Comparison of ENCODE assay signal across 8 cellular contexts in the genomic region with DNA sequence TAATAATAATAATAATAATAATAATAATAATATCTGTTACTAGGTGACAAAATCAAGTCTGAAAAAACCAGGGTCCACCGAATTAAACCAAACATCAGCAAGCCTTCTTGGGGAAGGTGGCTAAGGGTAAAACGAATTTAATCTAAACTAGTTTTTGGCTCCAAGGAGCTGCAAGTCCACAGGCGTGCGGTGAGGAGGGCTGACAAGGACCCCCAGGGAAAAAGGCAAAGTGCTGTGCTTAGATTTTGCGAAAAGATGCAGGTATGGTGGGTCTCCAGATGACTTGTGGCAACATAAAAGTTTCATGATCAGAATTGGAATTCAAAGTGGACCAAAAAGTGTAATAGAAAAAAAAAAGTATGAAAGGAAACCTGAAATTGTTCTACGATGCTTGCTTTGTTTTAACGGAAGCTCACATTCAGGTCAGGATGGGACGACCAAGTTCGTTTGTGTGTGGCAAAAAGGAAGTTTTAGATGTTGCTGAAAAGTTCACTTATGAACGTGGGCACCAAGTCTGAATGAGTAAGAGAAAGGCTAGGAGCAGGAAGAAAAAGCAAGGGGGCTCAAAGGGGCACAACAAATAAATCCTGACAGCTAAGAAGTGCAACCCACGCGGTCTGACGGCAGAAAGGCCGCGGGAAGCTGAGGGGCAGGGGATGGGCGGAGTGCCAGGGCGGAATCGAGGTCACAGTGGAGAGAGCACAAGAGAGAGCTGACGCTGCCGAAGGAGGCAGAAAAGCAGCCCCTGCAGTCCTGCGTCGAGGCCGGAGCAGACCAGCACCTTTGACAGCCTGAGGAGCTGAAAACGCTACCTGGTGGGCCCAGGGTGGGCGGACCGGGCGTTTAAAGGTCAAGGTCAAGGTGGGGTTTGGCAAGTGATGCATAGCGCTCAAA. TPM values are rescaled to one million over a fixed set of nuclear protein-coding genes. Genes with fewer than 3 reads are reported as not detected.
DNase-seq lines count a peak whose midpoint lies in the region; ATAC-seq, FAIRE-seq and TF ChIP-seq lines count a peak whose summit lies in the region.

No MANE protein-coding gene starts in this region.

- peak overlapping the region; percentile 89 for H3K27ac ChIP-seq in temporal lobe (ENCODE audit: low read depth, low read length)

- FAIRE-seq in frontal cortex (lab: Jason Lieb, UNC): no peak

- DNase-seq in D341Med (ENCODE audit: low spot score) (peak; percentile 64), activated gamma-delta T cell treated with Interleukin-2 at 50 U/mL for 16 hours (peak; percentile 70), frontal cortex (ENCODE audit: low spot score in 2 of 2) (peak; percentile 46 to 62), occipital lobe (lab: John Stamatoyannopoulos, UW) (peak; percentile 33), middle frontal gyrus (ENCODE audit: extremely low spot score, low spot score) (no peak)

- peak; percentile 79 for TF ChIP-seq POLR2A in Raji (IDR thresholded peaks at IDR 0.05; ENCODE audit: insufficient read depth, low read depth, low read length)

- ATAC-seq in HG02571 (IDR thresholded peaks at IDR 0.05; ENCODE audit: unreplicated experiment): peak; percentile 26

RNA-seq across cellular contexts. Expression of gene WDR82, which starts 1.1 kb away (rescaled TPM):
- total RNA-seq in frontal cortex (151 TPM), occipital lobe (158 TPM), temporal lobe (135 TPM)

RNA-seq across cellular contexts. Expression of gene GLYCTK, which starts 10.3 kb away (rescaled TPM):
- total RNA-seq in frontal cortex (2.0 TPM), occipital lobe (3.6 TPM), temporal lobe (1.2 TPM)

RNA-seq across cellular contexts. Expression of gene PPM1M, which starts 31.8 kb away (rescaled TPM):
- 6.9 TPM for total RNA-seq in frontal cortex
- 7.0 TPM for total RNA-seq in occipital lobe
- 6.9 TPM for total RNA-seq in temporal lobe

RNA-seq across cellular contexts. Expression of gene TWF2, which starts 38.4 kb away (rescaled TPM):
- total RNA-seq in frontal cortex (24.5 TPM), occipital lobe (24.8 TPM), temporal lobe (17.2 TPM)

RNA-seq across cellular contexts. Expression of gene DNAH1, which starts 38.8 kb away (rescaled TPM):
- 1.2 TPM for total RNA-seq in frontal cortex
- 1.6 TPM for total RNA-seq in occipital lobe
- 1.7 TPM for total RNA-seq in temporal lobe
